Comparison of ENCODE assay signal across 10 cellular contexts in the genomic region with DNA sequence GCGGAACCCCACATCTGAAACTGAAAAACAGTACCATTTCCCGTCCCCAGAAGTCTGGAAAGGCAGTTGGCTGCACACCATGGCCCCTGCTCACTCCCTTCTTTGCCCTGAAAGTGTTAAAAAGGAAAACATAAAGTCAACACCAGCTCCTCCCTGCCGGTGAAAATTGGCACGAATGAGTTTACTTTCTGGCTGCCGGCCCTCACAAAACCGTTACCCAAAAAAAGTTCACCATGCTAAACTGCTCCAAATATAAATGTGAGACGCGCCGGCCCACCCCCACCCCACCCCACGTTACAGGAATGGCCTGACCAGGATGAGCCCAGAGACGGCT. TPM values are rescaled to one million over a fixed set of nuclear protein-coding genes. Genes with fewer than 3 reads are reported as not detected.
DNase-seq lines count a peak whose midpoint lies in the region; ATAC-seq and TF ChIP-seq lines count a peak whose summit lies in the region.
"Had no signal": no experiment of that assay in that cellular context is flagged by ENCODE, and none has a peak within 500 bp of the region (broad histone marks: within the 10 kb centered on the region; RNA-seq: fewer than 3 reads in every experiment).

No MANE protein-coding gene starts in this region.

- no peak overlapping the region for H3K27ac Mint-ChIP-seq in naive thymus-derived CD4-positive, alpha-beta T cell

- H3K4me2 ChIP-seq in MM.1S (ENCODE audit: low read depth, low read length) = no peak overlapping the region

- peak overlapping the region; percentile 75 for H3K4me3 ChIP-seq in A673 (ENCODE audit: low read depth, low read length, poor library complexity, severe bottlenecking)
- peak overlapping the region; percentile 92 for H3K4me3 ChIP-seq in MG63
- H3K4me3 ChIP-seq in epithelial cell of proximal tubule (ENCODE audit: low read depth, low read length) = peak overlapping the region; percentile 84
- no peak overlapping the region for H3K4me3 ChIP-seq in naive thymus-derived CD4-positive, alpha-beta T cell (ENCODE audit: low read length)
- H3K4me3 ChIP-seq in MM.1S (ENCODE audit: low read length) = no peak overlapping the region

- POLR2A ChIA-PET in A673 (lab: Charles Lee; ENCODE audit: low non-redundant PET) = interaction anchor here (0.6 kb wide), 1 partner anchor 195 kb away, joined by 3 read pairs; no protein-coding TSS in a partner anchor
- POLR2A ChIA-PET in naive thymus-derived CD4-positive, alpha-beta T cell (lab: Charles Lee) = no interaction called here

- H4K20me1 ChIP-seq in MM.1S (ENCODE audit: insufficient read depth, low read length) = no peaks in the 10 kb centered on the region

- no peak for ATAC-seq in naive thymus-derived CD4-positive, alpha-beta T cell
- ATAC-seq in HG02852 (IDR thresholded peaks at IDR 0.05; ENCODE audit: unreplicated experiment) = no peak
- no peak for ATAC-seq in GM18519 (IDR thresholded peaks at IDR 0.05; ENCODE audit: low FRiP score, unreplicated experiment)

- peaks cover 0 to 5% (median 1%) of the 10 kb centered on the region in 11 donors for H3K9me3 Mint-ChIP-seq in naive thymus-derived CD4-positive, alpha-beta T cell

- H3K4me1 Mint-ChIP-seq in naive thymus-derived CD4-positive, alpha-beta T cell = peaks cover 0 to 19% (median 5%) of the 10 kb centered on the region in 7 donors

- H3K27ac ChIP-seq in A673 (ENCODE audit: low read depth, low read length, poor library complexity, severe bottlenecking) (peak overlapping the region; percentile 78), MM.1S (ENCODE audit: low read length) (no peak overlapping the region)
- H3K27ac ChIP-seq in naive thymus-derived CD4-positive, alpha-beta T cell (ENCODE audit: low read depth, low read length) = no peak overlapping the region

- CTCF ChIA-PET in A673 (lab: Charles Lee) = interaction anchor here (0.5 kb wide), 1 partner anchor 387 kb away, joined by 3 read pairs; no protein-coding TSS in a partner anchor
- CTCF ChIA-PET in naive thymus-derived CD4-positive, alpha-beta T cell (lab: Charles Lee) = no interaction called here

- no peak for TF ChIP-seq CTCF in A673 (conservative IDR thresholded peaks at IDR 0.05; ENCODE audit: low read depth, low read length)
- TF ChIP-seq CTCF in epithelial cell of proximal tubule (conservative IDR thresholded peaks at IDR 0.05; ENCODE audit: low read depth, low read length) = no peak
- TF ChIP-seq CTCF in MM.1S (IDR thresholded peaks at IDR 0.05; ENCODE audit: low read length) = no peak

- no peaks in the 10 kb centered on the region for H3K9me3 ChIP-seq in A673 (ENCODE audit: low read depth, low read length, poor library complexity, severe bottlenecking)
- H3K9me3 ChIP-seq in MG63 = no peaks in the 10 kb centered on the region
- no peaks in the 10 kb centered on the region for H3K9me3 ChIP-seq in naive thymus-derived CD4-positive, alpha-beta T cell (ENCODE audit: control insufficient read depth in 2 of 3, low read length in 3 of 3)
- no peaks in the 10 kb centered on the region for H3K9me3 ChIP-seq in MM.1S (replicated peaks; ENCODE audit: insufficient read depth, low read length)

- no peaks in the 10 kb centered on the region for H3K9me2 ChIP-seq in MM.1S (replicated peaks; ENCODE audit: insufficient read depth, low read length)

- H3K27me3 ChIP-seq in A673 (replicated peaks; ENCODE audit: insufficient read depth, low read depth, low read length, poor library complexity) = no peaks in the 10 kb centered on the region
- H3K27me3 ChIP-seq in MG63 = no peaks in the 10 kb centered on the region
- H3K27me3 ChIP-seq in naive thymus-derived CD4-positive, alpha-beta T cell (ENCODE audit: control insufficient read depth in 2 of 2, insufficient read depth in 2 of 2, low read length in 2 of 2) = peaks cover 0 to 6% of the 10 kb centered on the region in 2 donors
- no peaks in the 10 kb centered on the region; the same call in 1 of the 2 replicates for H3K27me3 ChIP-seq in MM.1S (replicated peaks; ENCODE audit: insufficient read depth, low read length)

- DNase-seq in A673 (ENCODE audit: low spot score) (no peak), MG63 (peak; percentile 38), epithelial cell of proximal tubule (ENCODE audit: low read depth) (no peak), Ammon's horn (ENCODE audit: low spot score) (no peak), MM.1S (no peak)
- DNase-seq in naive thymus-derived CD4-positive, alpha-beta T cell = no peak
- DNase-seq: effector CD4-positive, alpha-beta T cell; stimulated activated CD4-positive, alpha-beta T cell treated with anti-CD3 and anti-CD28 coated beads, Interleukin-2, amount 100 ng/mL, for 48 hours had no signal

- no peaks in the 10 kb centered on the region for H3K36me3 ChIP-seq in A673 (ENCODE audit: insufficient read depth, low read length, poor library complexity, severe bottlenecking)
- peaks cover 7% of the 10 kb centered on the region; the same call in 1 of the 2 replicates for H3K36me3 ChIP-seq in MG63
- H3K36me3 ChIP-seq in naive thymus-derived CD4-positive, alpha-beta T cell (ENCODE audit: control insufficient read depth in 2 of 3, insufficient read depth in 3 of 3, low read length in 3 of 3) = no peaks in the 10 kb centered on the region
- H3K36me3 ChIP-seq in MM.1S (replicated peaks; ENCODE audit: insufficient read depth, low read length) = no peaks in the 10 kb centered on the region

- no peaks in the 10 kb centered on the region for H3F3A ChIP-seq in MM.1S (ENCODE audit: insufficient read depth, low read length)

- peaks cover 8% of the 10 kb centered on the region for H3K4me1 ChIP-seq in A673 (ENCODE audit: insufficient read depth, low read length, poor library complexity, severe bottlenecking)
- H3K4me1 ChIP-seq in naive thymus-derived CD4-positive, alpha-beta T cell (ENCODE audit: control insufficient read depth in 2 of 2, insufficient read depth in 2 of 2, low read length in 2 of 2) = no peaks in the 10 kb centered on the region
- no peaks in the 10 kb centered on the region for H3K4me1 ChIP-seq in MM.1S (ENCODE audit: low read length)

- no TSS peak for BruUV-seq in A673 (replicated peaks; lab: Mats Ljungman, UMichigan)

- no peak overlapping the region for H3K9ac ChIP-seq in MM.1S (ENCODE audit: low read length)

- peaks cover 43 to 51% (median 47%) of the 10 kb centered on the region in 5 donors for H3K27me3 Mint-ChIP-seq in naive thymus-derived CD4-positive, alpha-beta T cell

- H3K4me3 Mint-ChIP-seq in naive thymus-derived CD4-positive, alpha-beta T cell = peak overlapping the region in 6 of 10 donors; percentile 14 to 65 (median 45)

- no peak overlapping the region for H2AFZ ChIP-seq in MM.1S (ENCODE audit: low read length)

- H3K36me3 Mint-ChIP-seq in naive thymus-derived CD4-positive, alpha-beta T cell = no peaks in the 10 kb centered on the region

- H3K79me2 ChIP-seq in MM.1S (ENCODE audit: low read length) = no peaks in the 10 kb centered on the region

- intact Hi-C loops in A673 (cut with micrococcal nuclease; ENCODE audit: unreplicated experiment) = loop anchor here (10.0 kb wide), 1 partner anchor 173 kb away; no protein-coding TSS in a partner anchor
- intact Hi-C loops in naive thymus-derived CD4-positive, alpha-beta T cell (cut with micrococcal nuclease) = no loop called here

RNA-seq across cellular contexts. Expression of gene DIP2C, which starts 1.2 kb away (rescaled TPM):
- 13.2 and 16.5 TPM in 2 replicates for total RNA-seq in A673 (2021)
- total RNA-seq in MG63 (2014; rRNA removed; shearing (Covaris generic); ENCODE audit: low replicate concordance) = 10.7 and 10.9 TPM in 2 replicates
- 10.1 and 11.4 TPM in 2 replicates for total RNA-seq in epithelial cell of proximal tubule
- total RNA-seq in naive thymus-derived CD4-positive, alpha-beta T cell = 1 to 10 TPM; 3.7 to 8.7 (median 7.4) TPM
- polyA plus RNA-seq in naive thymus-derived CD4-positive, alpha-beta T cell = 1 to 10 TPM; 1.1 to 2.9 TPM

Comparison
In these comparisons a context has a peak if more than half of its experiments do, and no peak if none do; other contexts are left out.
1. H3K4me3 ChIP-seq: peak in A673 (single experiment), MG63 (single experiment) and epithelial cell of proximal tubule (single experiment); none in naive thymus-derived CD4-positive, alpha-beta T cell (single experiment) and MM.1S (single experiment).